8 cellular contexts compared by ENCODE assay signal in the genomic region with DNA sequence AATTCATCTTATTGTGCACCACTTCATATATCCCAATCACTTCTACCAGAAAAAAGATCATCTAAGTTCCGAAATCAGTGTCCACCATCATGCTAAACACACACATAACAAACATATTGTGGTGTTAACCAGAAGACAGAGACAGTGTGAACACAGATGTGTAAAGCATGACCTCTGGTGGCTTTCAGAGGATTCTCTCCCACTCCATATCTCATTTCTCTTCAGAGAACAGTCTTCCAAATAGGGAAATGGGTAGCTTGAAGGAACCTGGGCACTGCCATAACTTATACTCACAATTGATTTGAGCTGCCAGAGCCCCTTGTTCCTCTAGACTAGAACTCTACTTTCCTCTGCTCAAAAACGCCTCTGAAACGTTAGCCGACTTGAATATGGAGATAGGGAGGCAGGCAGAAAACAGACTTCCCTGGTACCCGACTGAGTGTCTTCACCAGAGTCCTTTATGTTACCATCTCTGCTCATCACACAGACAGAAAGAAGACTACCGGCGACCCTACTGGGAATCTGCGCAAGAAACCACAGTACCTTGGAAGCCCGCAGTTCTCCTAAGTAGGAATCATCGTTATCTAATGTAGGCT. TPM values are rescaled to one million over a fixed set of nuclear protein-coding genes. Genes with fewer than 3 reads are reported as not detected.
DNase-seq lines count a peak whose midpoint lies in the region; FAIRE-seq and TF ChIP-seq lines count a peak whose summit lies in the region.

No MANE protein-coding gene starts in this region.

- H3K27me3 Mint-ChIP-seq in immature natural killer cell (ENCODE audit: low read depth in 3 of 3) (peaks cover 21 to 47% (median 21%) of the 10 kb centered on the region in 3 donors), mesothelial cell of epicardium (ENCODE audit: low read depth) (peaks cover 89% of the 10 kb centered on the region)

- H3K79me2 ChIP-seq in KMS-11 (ENCODE audit: insufficient read depth, low read depth) = no peaks in the 10 kb centered on the region

- H3K36me3 ChIP-seq in KMS-11 (ENCODE audit: insufficient read depth) (no peaks in the 10 kb centered on the region), small intestine (ENCODE audit: control insufficient read depth in 2 of 2, insufficient read depth in 2 of 2, low read length in 2 of 2) (no peaks in the 10 kb centered on the region)

- H3K36me3 Mint-ChIP-seq in immature natural killer cell (no peaks in the 10 kb centered on the region), mesothelial cell of epicardium (no peaks in the 10 kb centered on the region)

- 20 to 30% (median 27%) methylated on average over 10 of the region's 10 CpGs for WGBS in small intestine, 3 donors

- DNase-seq in AG09309 (ENCODE audit: low read depth) (no peak), GM12865 (ENCODE audit: low read depth) (peak; percentile 39), amniotic epithelial cell (ENCODE audit: low read depth) (peak; percentile 51), immature natural killer cell (peak; percentile 9 to 14 (median 14)), substantia nigra (lab: John Stamatoyannopoulos, UW) (peak in 7 of 49 donors; percentile 20 to 54 (median 39)), small intestine (no peak), mesothelial cell of epicardium (ENCODE audit: low spot score in 2 of 2, unreplicated experiment in 2 of 2) (no peak)

- H3K4me1 Mint-ChIP-seq in immature natural killer cell (peaks cover 26 to 29% of the 10 kb centered on the region in 2 donors), mesothelial cell of epicardium (peaks cover 13% of the 10 kb centered on the region)

- no peak for FAIRE-seq in small intestine (lab: Jason Lieb, UNC)

- H3K4me2 ChIP-seq in KMS-11 = peak overlapping the region; percentile 36

- H3K27me3 ChIP-seq in KMS-11 (ENCODE audit: insufficient read depth, low read depth) (peaks cover 26% of the 10 kb centered on the region; the same call in 1 of the 2 replicates), small intestine (ENCODE audit: control insufficient read depth in 2 of 2, insufficient read depth in 2 of 2, low read length in 2 of 2) (no peaks in the 10 kb centered on the region)

- H3K4me1 ChIP-seq in KMS-11 (ENCODE audit: low read depth, poor library complexity, severe bottlenecking) = peaks cover 20% of the 10 kb centered on the region
- H3K4me1 ChIP-seq in small intestine (ENCODE audit: control insufficient read depth in 2 of 2, insufficient read depth in 1 of 2, low read depth in 1 of 2, low read length in 1 of 2) = no peaks in the 10 kb centered on the region

- no peaks in the 10 kb centered on the region for H4K20me1 ChIP-seq in KMS-11 (ENCODE audit: insufficient read depth)

- no peaks in the 10 kb centered on the region for H3K9me3 ChIP-seq in small intestine (ENCODE audit: control insufficient read depth, low read depth)

- H2AFZ ChIP-seq in KMS-11 (ENCODE audit: low read depth) = peak overlapping the region; percentile 52; the same call in 1 of the 2 replicates

- H3K27ac Mint-ChIP-seq in immature natural killer cell (peak overlapping the region; percentile 73 to 90 (median 85)), mesothelial cell of epicardium (no peak overlapping the region)

- peak overlapping the region; percentile 25; the same call in 1 of the 2 replicates for H3K4me3 ChIP-seq in AG09309 (ENCODE audit: control insufficient read depth, low read depth, low read length)
- H3K4me3 ChIP-seq in GM12865 (ENCODE audit: low read depth, low read length) = no peak overlapping the region
- H3K4me3 ChIP-seq in KMS-11 (IDR thresholded peaks at IDR 0.05; ENCODE audit: insufficient read depth, low read depth, low read length) = no peak overlapping the region
- H3K4me3 ChIP-seq in small intestine (ENCODE audit: low read depth in 1 of 2, low read length in 2 of 2) = no peak overlapping the region

- H3K4me3 Mint-ChIP-seq in immature natural killer cell = peak overlapping the region; percentile 84 to 93 (median 87)
- no peak overlapping the region for H3K4me3 Mint-ChIP-seq in mesothelial cell of epicardium

- H3K9ac ChIP-seq in KMS-11 = no peak overlapping the region

- H3K27ac ChIP-seq in KMS-11 = no peak overlapping the region; the same call in 1 of the 2 replicates
- peak overlapping the region; percentile 53 for H3K27ac ChIP-seq in substantia nigra (ENCODE audit: low read depth, low read length, poor library complexity, severe bottlenecking)
- H3K27ac ChIP-seq in small intestine (ENCODE audit: low read depth in 1 of 2, low read length in 1 of 2) = no peak overlapping the region

- TF ChIP-seq CTCF in AG09309 (IDR thresholded peaks at IDR 0.05; ENCODE audit: control insufficient read depth, insufficient read depth, low read depth, low read length, missing control alignments) = peak; percentile 33
- peak; percentile 31 for TF ChIP-seq CTCF in GM12865 (IDR thresholded peaks at IDR 0.05; ENCODE audit: insufficient read depth, low read depth, low read length, missing control alignments)
- TF ChIP-seq CTCF in KMS-11 (conservative IDR thresholded peaks at IDR 0.05; ENCODE audit: low read depth, low read length) = no peak
- TF ChIP-seq CTCF in mesothelial cell of epicardium (IDR thresholded peaks at IDR 0.05; ENCODE audit: unreplicated experiment) = no peak

- H3K9me3 Mint-ChIP-seq in immature natural killer cell = peaks cover 0 to 2% (median 0%) of the 10 kb centered on the region in 6 donors
- H3K9me3 Mint-ChIP-seq in mesothelial cell of epicardium = no peaks in the 10 kb centered on the region

RNA-seq across cellular contexts. Expression of gene ELAPOR1, which starts 1.8 kb away (rescaled TPM):
- polyA plus RNA-seq in immature natural killer cell (1 to 10 TPM in 2 of 3 donors, under 1 TPM in 1; 0.54 to 6.2 (median 3.0) TPM), small intestine (10 to 100 TPM in 1 of 3 donors, 1 to 10 TPM in 2; 3.8 to 75.3 (median 5.9) TPM)
- total RNA-seq in mesothelial cell of epicardium = 0.34 to 0.86 TPM (median 0.80 TPM) in 3 replicates

RNA-seq across cellular contexts. Expression of gene TMEM167B, which starts 21.6 kb away (rescaled TPM):
- polyA plus RNA-seq in immature natural killer cell = 10 to 100 TPM; 32.4 to 44.3 (median 44.3) TPM
- 10 to 100 TPM; 11.4 to 18.1 (median 16.2) TPM for polyA plus RNA-seq in small intestine
- total RNA-seq in mesothelial cell of epicardium = 33.5 to 36.1 TPM (median 35.0 TPM) in 3 replicates

RNA-seq across cellular contexts. Expression of gene TAF13, which starts 36.4 kb away (rescaled TPM):
- polyA plus RNA-seq in immature natural killer cell (1 to 10 TPM; 2.5 to 3.3 (median 2.7) TPM), small intestine (10 to 100 TPM; 34.9 to 49.2 (median 40.5) TPM)
- total RNA-seq in mesothelial cell of epicardium = 27.0 to 30.0 TPM (median 27.2 TPM) in 3 replicates

Comparison
In these comparisons a context has a peak if more than half of its experiments do, and no peak if none do; other contexts are left out.
1. DNase-seq: peak in GM12865 (single experiment), amniotic epithelial cell (single experiment) and immature natural killer cell (3 of 3); none in AG09309 (single experiment), small intestine (single experiment) and mesothelial cell of epicardium (0 of 2).
2. CTCF ChIP-seq: peak in AG09309 (single experiment) and GM12865 (single experiment); none in KMS-11 (single experiment) and mesothelial cell of epicardium (single experiment).
3. RNA of gene TAF13, which starts 36.4 kb away (polyA plus RNA-seq): 34.9 to 49.2 TPM in small intestine; 2.5 to 3.3 TPM in immature natural killer cell; every median in the first group is over 4 times any median in the second.